ENCODE assay signal across 25 cellular contexts in the genomic region with DNA sequence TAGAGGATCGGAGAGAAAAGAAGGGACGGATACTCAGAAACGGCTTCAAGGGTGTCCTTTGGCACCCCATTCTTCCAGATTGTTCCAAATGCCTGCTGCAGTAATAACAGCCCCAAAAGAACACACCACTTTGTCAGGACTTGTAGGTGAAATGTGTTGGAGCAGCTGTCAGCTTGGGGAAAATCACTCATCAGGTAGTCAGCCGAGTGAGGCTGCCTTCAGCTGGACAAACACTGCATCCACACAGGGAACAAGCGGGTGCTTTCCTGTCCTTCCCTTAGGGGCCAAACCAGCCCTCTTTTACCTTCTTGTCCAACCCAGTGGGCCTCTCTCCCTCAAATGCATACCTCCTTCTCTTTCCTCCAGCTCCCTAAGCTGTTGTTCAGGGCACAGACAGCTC. TPM values are rescaled to one million over a fixed set of nuclear protein-coding genes. Genes with fewer than 3 reads are reported as not detected.
DNase-seq lines count a peak whose midpoint lies in the region; ATAC-seq lines count a peak whose summit lies in the region.
"Had no signal": no experiment of that assay in that cellular context is flagged by ENCODE, and none has a peak within 500 bp of the region (broad histone marks: within the 10 kb centered on the region; RNA-seq: fewer than 3 reads in every experiment).

No MANE protein-coding gene starts in this region.

- no peak for ATAC-seq in stimulated activated effector memory CD8-positive, alpha-beta T cell treated with anti-CD3 and anti-CD28 coated beads, Interleukin-12 subunit alpha, Interleukin-12 subunit beta, amount 100 ng/mL, for 72 hours
- ATAC-seq: activated CD8-positive, alpha-beta memory T cell treated with anti-CD3 and anti-CD28 coated beads, Interleukin-2, amount 10 ng/mL, durations not matched to agents 7 days and 5 days; effector memory CD8-positive, alpha-beta T cell had no signal

- H3K4me3 Mint-ChIP-seq in dendritic cell treated with granulocyte-macrophage colony-stimulating factor and Interleukin-4, amounts not matched to agents 40 ng/mL and 50 ng/mL, for 4 days, result no peak overlapping the region
- H3K4me3 Mint-ChIP-seq in stimulated activated effector memory CD8-positive, alpha-beta T cell treated with anti-CD3 and anti-CD28 coated beads, Interleukin-12 subunit alpha, Interleukin-12 subunit beta, amount 100 ng/mL, for 72 hours, result no peak overlapping the region
- H3K4me3 Mint-ChIP-seq: activated CD8-positive, alpha-beta memory T cell treated with anti-CD3 and anti-CD28 coated beads, Interleukin-2, amount 10 ng/mL, durations not matched to agents 7 days and 5 days; CD4-positive, alpha-beta memory T cell; central memory CD8-positive, alpha-beta T cell; effector memory CD8-positive, alpha-beta T cell; neural crest cell; stimulated activated naive CD8-positive, alpha-beta T cell treated with anti-CD3 and anti-CD28 coated beads, Interleukin-15, amount 100 ng/mL, for 72 hours had no signal

- DNase-seq in COLO668 (lab: John Stamatoyannopoulos, UW; ENCODE audit: unreplicated experiment) (peak; percentile 49), Karpas-422 (no peak), mesendoderm (no peak), NCI-H2029 treated with DMSO at 0.1 percent for 48 hours (lab: John Stamatoyannopoulos, UW) (no peak), NCI-H510A treated with DMSO at 0.1 percent for 48 hours (lab: John Stamatoyannopoulos, UW) (no peak)
- DNase-seq in stimulated activated effector memory CD8-positive, alpha-beta T cell treated with anti-CD3 and anti-CD28 coated beads, Interleukin-12 subunit alpha, Interleukin-12 subunit beta, amount 100 ng/mL, for 72 hours (ENCODE audit: low spot score in 2 of 2), result no peak
- no peak for DNase-seq in activated CD4-positive, alpha-beta T cell treated with anti-CD3 and anti-CD28 coated beads for 48 hours
- DNase-seq: activated CD4-positive, alpha-beta T cell treated with anti-CD3 and anti-CD28 coated beads for 1 hour; activated CD8-positive, alpha-beta memory T cell treated with anti-CD3 and anti-CD28 coated beads, Interleukin-2, amount 10 ng/mL, durations not matched to agents 7 days and 5 days; activated effector memory CD4-positive, alpha-beta T cell treated with Interleukin-2 at 50 U/mL for 16 hours; adrenal gland; CD4-positive, alpha-beta memory T cell; effector memory CD8-positive, alpha-beta T cell; islet precursor cell; NCI-H2029; NCI-H524 treated with DMSO at 0.1 percent for 48 hours; OCI-M1; stimulated activated naive CD8-positive, alpha-beta T cell treated with anti-CD3 and anti-CD28 coated beads, Interleukin-15, amount 100 ng/mL, for 72 hours; uterus had no signal

- H3K9me2 ChIP-seq in Karpas-422 (replicated peaks; ENCODE audit: insufficient read depth, low read length), result no peaks in the 10 kb centered on the region

- no peaks in the 10 kb centered on the region for H3K9me3 Mint-ChIP-seq in dendritic cell treated with granulocyte-macrophage colony-stimulating factor and Interleukin-4, amounts not matched to agents 40 ng/mL and 50 ng/mL, for 4 days
- no peaks in the 10 kb centered on the region for H3K9me3 Mint-ChIP-seq in stimulated activated effector memory CD8-positive, alpha-beta T cell treated with anti-CD3 and anti-CD28 coated beads, Interleukin-12 subunit alpha, Interleukin-12 subunit beta, amount 100 ng/mL, for 72 hours
- H3K9me3 Mint-ChIP-seq: CD4-positive, alpha-beta memory T cell; central memory CD8-positive, alpha-beta T cell; effector memory CD8-positive, alpha-beta T cell; neural crest cell; stimulated activated naive CD8-positive, alpha-beta T cell treated with anti-CD3 and anti-CD28 coated beads, Interleukin-15, amount 100 ng/mL, for 72 hours had no signal

- H3K4ac ChIP-seq in mesendoderm (ENCODE audit: low read depth, low read length), result no peak overlapping the region

- H3K36me3 ChIP-seq in Karpas-422 (ENCODE audit: insufficient read depth, low read length), result peaks cover 29% of the 10 kb centered on the region
- no peaks in the 10 kb centered on the region for H3K36me3 ChIP-seq in mesendoderm (ENCODE audit: control insufficient read depth, insufficient read depth, low read length)
- H3K36me3 ChIP-seq: adrenal gland, uterus had no signal

- H3K4me1 Mint-ChIP-seq in dendritic cell treated with granulocyte-macrophage colony-stimulating factor and Interleukin-4, amounts not matched to agents 40 ng/mL and 50 ng/mL, for 4 days (ENCODE audit: low read depth), result peaks cover 56% of the 10 kb centered on the region
- H3K4me1 Mint-ChIP-seq in stimulated activated effector memory CD8-positive, alpha-beta T cell treated with anti-CD3 and anti-CD28 coated beads, Interleukin-12 subunit alpha, Interleukin-12 subunit beta, amount 100 ng/mL, for 72 hours, result no peaks in the 10 kb centered on the region
- H3K4me1 Mint-ChIP-seq: activated CD8-positive, alpha-beta memory T cell treated with anti-CD3 and anti-CD28 coated beads, Interleukin-2, amount 10 ng/mL, durations not matched to agents 7 days and 5 days; CD4-positive, alpha-beta memory T cell; central memory CD8-positive, alpha-beta T cell; stimulated activated naive CD8-positive, alpha-beta T cell treated with anti-CD3 and anti-CD28 coated beads, Interleukin-15, amount 100 ng/mL, for 72 hours had no signal

- no peak overlapping the region for H3K56ac ChIP-seq in mesendoderm (ENCODE audit: low read length)

- no peak overlapping the region for H4K5ac ChIP-seq in mesendoderm (ENCODE audit: low read length)

- peak overlapping the region; percentile 30 for H3K27ac Mint-ChIP-seq in dendritic cell treated with granulocyte-macrophage colony-stimulating factor and Interleukin-4, amounts not matched to agents 40 ng/mL and 50 ng/mL, for 4 days
- H3K27ac Mint-ChIP-seq in stimulated activated effector memory CD8-positive, alpha-beta T cell treated with anti-CD3 and anti-CD28 coated beads, Interleukin-12 subunit alpha, Interleukin-12 subunit beta, amount 100 ng/mL, for 72 hours, result no peak overlapping the region
- H3K27ac Mint-ChIP-seq: activated CD8-positive, alpha-beta memory T cell treated with anti-CD3 and anti-CD28 coated beads, Interleukin-2, amount 10 ng/mL, durations not matched to agents 7 days and 5 days; CD4-positive, alpha-beta memory T cell; effector memory CD8-positive, alpha-beta T cell; stimulated activated naive CD8-positive, alpha-beta T cell treated with anti-CD3 and anti-CD28 coated beads, Interleukin-15, amount 100 ng/mL, for 72 hours had no signal

- H3K4me3 ChIP-seq in Karpas-422 (ENCODE audit: low read length), result no peak overlapping the region
- H3K4me3 ChIP-seq in mesendoderm (ENCODE audit: low read length), result no peak overlapping the region
- H3K4me3 ChIP-seq: adrenal gland, hepatocyte, SK-N-MC, uterus had no signal

- H3K27me3 ChIP-seq in Karpas-422 (ENCODE audit: low read length) (no peaks in the 10 kb centered on the region), mesendoderm (ENCODE audit: insufficient read depth, low read length, poor library complexity) (no peaks in the 10 kb centered on the region)
- H3K27me3 ChIP-seq: adrenal gland, hepatocyte, uterus had no signal

- H3K9me3 ChIP-seq in Karpas-422 (ENCODE audit: low read length), result no peaks in the 10 kb centered on the region
- H3K9me3 ChIP-seq: adrenal gland, uterus had no signal

- peaks cover 28% of the 10 kb centered on the region for H3K36me3 Mint-ChIP-seq in dendritic cell treated with granulocyte-macrophage colony-stimulating factor and Interleukin-4, amounts not matched to agents 40 ng/mL and 50 ng/mL, for 4 days (ENCODE audit: low read depth)
- H3K36me3 Mint-ChIP-seq in stimulated activated effector memory CD8-positive, alpha-beta T cell treated with anti-CD3 and anti-CD28 coated beads, Interleukin-12 subunit alpha, Interleukin-12 subunit beta, amount 100 ng/mL, for 72 hours, result no peaks in the 10 kb centered on the region
- H3K36me3 Mint-ChIP-seq: activated CD8-positive, alpha-beta memory T cell treated with anti-CD3 and anti-CD28 coated beads, Interleukin-2, amount 10 ng/mL, durations not matched to agents 7 days and 5 days; CD4-positive, alpha-beta memory T cell had no signal

- H3K9ac ChIP-seq in Karpas-422 (ENCODE audit: low read length) (no peak overlapping the region), mesendoderm (ENCODE audit: low read length) (no peak overlapping the region)

- intact Hi-C loops in dendritic cell treated with granulocyte-macrophage colony-stimulating factor and Interleukin-4, amounts not matched to agents 40 ng/mL and 50 ng/mL, for 4 days (cut with micrococcal nuclease), result no loop called here

- H3K79me1 ChIP-seq in mesendoderm (ENCODE audit: low read length), result peaks cover 45% of the 10 kb centered on the region

- H4K8ac ChIP-seq in mesendoderm (ENCODE audit: low read depth, low read length), result no peak overlapping the region

- no CpG with 5 or more reads among the region's 5 CpGs for WGBS in mesendoderm (ENCODE audit: extremely low coverage, insufficient coverage, low lambda C conversion rate)

- H2AFZ ChIP-seq in Karpas-422 (ENCODE audit: low read length), result no peak overlapping the region
- H2AFZ ChIP-seq: hepatocyte had no signal

- H3K4me2 ChIP-seq in Karpas-422 (ENCODE audit: low read depth, low read length, poor library complexity, severe bottlenecking) (no peak overlapping the region), mesendoderm (ENCODE audit: low read length) (no peak overlapping the region)
- H3K4me2 ChIP-seq: hepatocyte had no signal

- no peak overlapping the region for H2AK5ac ChIP-seq in mesendoderm (ENCODE audit: low read length)

- H2BK5ac ChIP-seq in mesendoderm (ENCODE audit: low read length), result no peak overlapping the region

- peaks cover 97% of the 10 kb centered on the region for H3K79me2 ChIP-seq in Karpas-422 (ENCODE audit: low read length)
- H3K79me2 ChIP-seq in mesendoderm (ENCODE audit: control insufficient read depth, insufficient read depth, low read length), result peaks cover 75% of the 10 kb centered on the region

- H3K4me1 ChIP-seq in Karpas-422 (ENCODE audit: low read length) (peaks cover 89% of the 10 kb centered on the region), mesendoderm (ENCODE audit: control insufficient read depth, low read depth, low read length) (peaks cover 9% of the 10 kb centered on the region)
- H3K4me1 ChIP-seq: adrenal gland, uterus had no signal

- H2BK120ac ChIP-seq in mesendoderm (ENCODE audit: low read depth, low read length), result no peak overlapping the region

- no peak overlapping the region for H2BK15ac ChIP-seq in mesendoderm (replicated peaks; ENCODE audit: low read depth)

- no peaks in the 10 kb centered on the region for H3K27me3 Mint-ChIP-seq in dendritic cell treated with granulocyte-macrophage colony-stimulating factor and Interleukin-4, amounts not matched to agents 40 ng/mL and 50 ng/mL, for 4 days

- peaks cover 16% of the 10 kb centered on the region for H4K20me1 ChIP-seq in Karpas-422 (ENCODE audit: insufficient read depth, low read depth, low read length)

- H3K18ac ChIP-seq in mesendoderm (ENCODE audit: low read length), result no peak overlapping the region

- H3K27ac ChIP-seq in Karpas-422 (ENCODE audit: low read length) (peak overlapping the region; percentile 1; the same call in 1 of the 2 replicates), mesendoderm (ENCODE audit: low read depth, low read length) (no peak overlapping the region)
- H3K27ac ChIP-seq: adrenal gland, hepatocyte, HL-60, SK-N-MC, uterus had no signal

- H3K23ac ChIP-seq in mesendoderm (ENCODE audit: low read length), result peak overlapping the region; percentile 35

RNA-seq across cellular contexts. Expression of a gene that starts 48.2 kb away (rescaled TPM):
- 159 and 190 TPM in 2 replicates for total RNA-seq in Karpas-422 (2014; rRNA removed; shearing (Covaris generic); ENCODE audit: low replicate concordance)
- polyA plus RNA-seq in mesendoderm (2013, experiment 1 of 2), result 45.5 TPM
- polyA plus RNA-seq in mesendoderm (2013, experiment 2 of 2), result 46.4 TPM
- total RNA-seq: activated CD8-positive, alpha-beta memory T cell treated with anti-CD3 and anti-CD28 coated beads, Interleukin-2, amount 10 ng/mL, durations not matched to agents 7 days and 5 days had no signal
